In genomic region chr16:50202926-50203624, GRCh38 we compare ENCODE assay signal across 10 cellular contexts. TPM values are rescaled to one million over a fixed set of nuclear protein-coding genes. Genes with fewer than 3 reads are reported as not detected.
A peak's percentile ranks its signal among the peaks of the same experiment; 100 is the strongest.
DNase-seq lines count a peak whose midpoint lies in the region; ATAC-seq, FAIRE-seq and TF ChIP-seq lines count a peak whose summit lies in the region.
"Had no signal": no experiment of that assay in that cellular context is flagged by ENCODE, and none has a peak within 500 bp of the region (broad histone marks: within the 10 kb centered on the region; RNA-seq: fewer than 3 reads in every experiment).

No MANE protein-coding gene starts in this region.

- H3K27ac Mint-ChIP-seq in naive thymus-derived CD8-positive, alpha-beta T cell = peak overlapping the region; percentile 13 to 76 (median 63)

- H3K27me3 ChIP-seq in Karpas-422 (ENCODE audit: low read length) = no peaks in the 10 kb centered on the region

- H3K36me3 Mint-ChIP-seq in naive thymus-derived CD8-positive, alpha-beta T cell = no peaks in the 10 kb centered on the region

- H3K27me3 Mint-ChIP-seq in naive thymus-derived CD8-positive, alpha-beta T cell = no peaks in the 10 kb centered on the region

- no peak overlapping the region for H2AFZ ChIP-seq in Karpas-422 (ENCODE audit: low read length)

- no peaks in the 10 kb centered on the region for H3K79me2 ChIP-seq in Karpas-422 (ENCODE audit: low read length)

- POLR2A ChIA-PET in naive thymus-derived CD8-positive, alpha-beta T cell (lab: Charles Lee) = interaction anchor here (0.6 kb wide), 1 partner anchor 609 kb away, joined by 3 read pairs; no protein-coding TSS in a partner anchor

- peak; percentile 87 for FAIRE-seq in endometrium (lab: Jason Lieb, UNC)

- peaks cover 15% of the 10 kb centered on the region; the same call in 1 of the 2 replicates for H4K20me1 ChIP-seq in Karpas-422 (ENCODE audit: insufficient read depth, low read depth, low read length)

- no peak for TF ChIP-seq CTCF in AG09319 (IDR thresholded peaks at IDR 0.05; ENCODE audit: low read depth, low read length)

- H3K9ac ChIP-seq in Karpas-422 (ENCODE audit: low read length) = no peak overlapping the region

- no peak overlapping the region for H3K27ac ChIP-seq in Karpas-422 (ENCODE audit: low read length)

- H3K4me2 ChIP-seq in Karpas-422 (ENCODE audit: low read depth, low read length, poor library complexity, severe bottlenecking) = no peak overlapping the region

- peaks cover 11% of the 10 kb centered on the region for H3K4me1 ChIP-seq in Karpas-422 (ENCODE audit: low read length)

- H3K9me3 Mint-ChIP-seq in naive thymus-derived CD8-positive, alpha-beta T cell = no peaks in the 10 kb centered on the region

- no peak for ATAC-seq in naive thymus-derived CD8-positive, alpha-beta T cell
- no peak for ATAC-seq in GM18873 (IDR thresholded peaks at IDR 0.05; ENCODE audit: low FRiP score, unreplicated experiment)

- H3K9me2 ChIP-seq in Karpas-422 (replicated peaks; ENCODE audit: insufficient read depth, low read length) = no peaks in the 10 kb centered on the region

- H3K4me3 ChIP-seq in Karpas-422 (ENCODE audit: low read length) = no peak overlapping the region
- H3K4me3 ChIP-seq: lung had no signal

- no peak overlapping the region for H3K4me3 Mint-ChIP-seq in naive thymus-derived CD8-positive, alpha-beta T cell

- H3K36me3 ChIP-seq in Karpas-422 (ENCODE audit: insufficient read depth, low read length) = no peaks in the 10 kb centered on the region

- DNase-seq in AG09319 (ENCODE audit: extremely low read depth, low read depth) (peak; percentile 67), M059J (ENCODE audit: low read depth) (peak; percentile 97), NCI-H1092 (lab: John Stamatoyannopoulos, UW) (no peak), GF-D8 (lab: John Stamatoyannopoulos, UW) (no peak), Karpas-422 (no peak)
- no peak for DNase-seq in naive thymus-derived CD8-positive, alpha-beta T cell
- DNase-seq: SHP77 had no signal

- H3K4me1 Mint-ChIP-seq in naive thymus-derived CD8-positive, alpha-beta T cell = peaks cover 24 to 81% (median 62%) of the 10 kb centered on the region in 4 donors

- no peaks in the 10 kb centered on the region for H3K9me3 ChIP-seq in Karpas-422 (ENCODE audit: low read length)

RNA-seq across cellular contexts. Expression of gene TENT4B, which starts 50.0 kb away (rescaled TPM):
- total RNA-seq in M059J (2014; rRNA removed; shearing (Covaris generic)) = 7.0 and 10.6 TPM in 2 replicates
- 10 to 100 TPM; 26.0 to 27.0 TPM for total RNA-seq in naive thymus-derived CD8-positive, alpha-beta T cell
- 1 to 10 TPM; 5.3 to 8.3 (median 6.6) TPM for polyA plus RNA-seq in naive thymus-derived CD8-positive, alpha-beta T cell
- total RNA-seq in Karpas-422 (2014; rRNA removed; shearing (Covaris generic); ENCODE audit: low replicate concordance) = 2.5 and 5.2 TPM in 2 replicates

Comparison
In these comparisons a context has a peak if more than half of its experiments do, and no peak if none do; other contexts are left out.
1. DNase-seq: peak in AG09319 (single experiment) and M059J (single experiment); none in naive thymus-derived CD8-positive, alpha-beta T cell (0 of 10), NCI-H1092 (single experiment), GF-D8 (single experiment) and Karpas-422 (single experiment).